31 cellular contexts compared by ENCODE assay signal in the genomic region with DNA sequence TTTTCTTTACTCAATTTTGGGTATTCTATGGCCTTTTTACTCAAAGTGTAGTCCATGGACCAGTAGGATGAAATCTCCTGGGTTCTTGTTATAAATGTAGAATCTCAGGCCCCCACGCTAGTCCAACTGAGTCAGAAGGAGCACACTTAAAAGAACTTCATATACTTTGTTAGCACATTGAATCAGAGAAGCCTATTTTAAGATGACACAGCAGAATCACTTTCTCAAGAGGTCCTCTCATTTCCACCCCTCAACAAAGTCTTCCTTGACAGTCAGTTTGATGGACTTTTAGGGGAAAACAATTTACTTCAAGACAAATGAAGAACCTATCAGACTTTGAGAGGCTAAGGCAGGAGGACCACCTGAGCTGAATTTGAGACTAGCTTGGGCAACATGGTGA. TPM values are rescaled to one million over a fixed set of nuclear protein-coding genes. Genes with fewer than 3 reads are reported as not detected.
"Had no signal": no experiment of that assay in that cellular context is flagged by ENCODE, and none has a peak within 500 bp of the region (broad histone marks: within the 10 kb centered on the region; RNA-seq: fewer than 3 reads in every experiment).

No MANE protein-coding gene starts in this region.

- DNase-seq: naive thymus-derived CD8-positive, alpha-beta T cell; nephron progenitor cell; nucleus accumbens; ovary; posterior cingulate gyrus; psoas muscle; right cardiac atrium; spleen; stimulated activated CD4-positive, alpha-beta T cell treated with anti-CD3 and anti-CD28 coated beads, Interleukin-12 subunit alpha, Interleukin-12 subunit beta, amount 100 ng/mL, for 4 hours; stimulated activated CD4-positive, alpha-beta T cell treated with anti-CD3 and anti-CD28 coated beads, Interleukin-1b, Interleukin-23, amount 100 ng/mL, for 48 hours; stimulated activated CD4-positive, alpha-beta T cell treated with anti-CD3 and anti-CD28 coated beads, Interleukin-4, amount 100 ng/mL, for 1 hour; stimulated activated CD4-positive, alpha-beta T cell treated with anti-CD3 and anti-CD28 coated beads, Interleukin-4, amount 100 ng/mL, for 4 hours; stimulated activated CD8-positive, alpha-beta memory T cell treated with anti-CD3 and anti-CD28 coated beads, Interleukin-4, amount 100 ng/mL, for 48 hours; stimulated activated naive CD4-positive, alpha-beta T cell; stimulated activated naive CD8-positive, alpha-beta T cell treated with anti-CD3 and anti-CD28 coated beads, Interleukin-15, amount 100 ng/mL, for 72 hours; stimulated activated naive CD8-positive, alpha-beta T cell treated with anti-CD3 and anti-CD28 coated beads, Interleukin-15, Interleukin-2, amounts not matched to agents 100 U/mL and 50 U/mL, for 24 hours; substantia nigra; testis; tibial artery; transverse colon; upper lobe of right lung; uterus had no signal

- H3K4me3 ChIP-seq: ovary, psoas muscle, skin epidermis, smooth muscle cell, spleen, suprapubic skin, testis, tibial artery, transverse colon, upper lobe of right lung, uterus had no signal

- H3K4me2 ChIP-seq: smooth muscle cell had no signal

- H3K9ac ChIP-seq: parathyroid adenoma had no signal

- ATAC-seq: naive thymus-derived CD8-positive, alpha-beta T cell; natural killer cell treated with Interleukin-12 subunit alpha and Interleukin-12 subunit beta and Interleukin-15 and Interleukin-18, amount 100 ng/mL, for 72 hours; psoas muscle; right cardiac atrium; sciatic nerve; stimulated activated memory B cell treated with anti-CD40 and anti-IgM and Interleukin-4, amounts not matched to agents 10 μg/mL and 1 μg/mL and 100 μg/mL, for 72 hours; stimulated activated naive CD8-positive, alpha-beta T cell treated with anti-CD3 and anti-CD28 coated beads, Interleukin-15, amount 100 ng/mL, for 72 hours; stimulated activated naive CD8-positive, alpha-beta T cell treated with anti-CD3 and anti-CD28 coated beads, Interleukin-15, Interleukin-2, amounts not matched to agents 100 U/mL and 50 U/mL, for 24 hours; upper lobe of right lung had no signal

- H2AFZ ChIP-seq: parathyroid adenoma had no signal

- H3K36me3 ChIP-seq: neutrophil, ovary, spleen, suprapubic skin, tibial artery, transverse colon, upper lobe of right lung, uterus had no signal

- H3K79me2 ChIP-seq: parathyroid adenoma had no signal

- H3K4me1 ChIP-seq: parathyroid adenoma, psoas muscle, spleen, suprapubic skin, testis, tibial artery, transverse colon, upper lobe of right lung, uterus had no signal

- H3K9me3 ChIP-seq: neutrophil, ovary, psoas muscle, spleen, suprapubic skin, testis, tibial artery, transverse colon, upper lobe of right lung, uterus had no signal

- H3K27ac ChIP-seq: neutrophil, ovary, parathyroid adenoma, psoas muscle, skin epidermis, spleen, suprapubic skin, testis, tibial artery, transverse colon, upper lobe of right lung, uterus had no signal

- H3K27me3 ChIP-seq: neutrophil, ovary, spleen, suprapubic skin, testis, tibial artery, transverse colon, upper lobe of right lung, uterus had no signal

RNA-seq across cellular contexts. Expression of a gene that starts 37.7 kb away (rescaled TPM):
- total RNA-seq: naive thymus-derived CD8-positive, alpha-beta T cell; natural killer cell treated with Interleukin-12 subunit alpha and Interleukin-12 subunit beta and Interleukin-15 and Interleukin-18, amount 100 ng/mL, for 72 hours; renal cortical epithelial cell; spleen had no signal
- polyA plus RNA-seq: naive thymus-derived CD8-positive, alpha-beta T cell; smooth muscle cell had no signal
